9 cellular contexts compared by ENCODE assay signal in the genomic region with DNA sequence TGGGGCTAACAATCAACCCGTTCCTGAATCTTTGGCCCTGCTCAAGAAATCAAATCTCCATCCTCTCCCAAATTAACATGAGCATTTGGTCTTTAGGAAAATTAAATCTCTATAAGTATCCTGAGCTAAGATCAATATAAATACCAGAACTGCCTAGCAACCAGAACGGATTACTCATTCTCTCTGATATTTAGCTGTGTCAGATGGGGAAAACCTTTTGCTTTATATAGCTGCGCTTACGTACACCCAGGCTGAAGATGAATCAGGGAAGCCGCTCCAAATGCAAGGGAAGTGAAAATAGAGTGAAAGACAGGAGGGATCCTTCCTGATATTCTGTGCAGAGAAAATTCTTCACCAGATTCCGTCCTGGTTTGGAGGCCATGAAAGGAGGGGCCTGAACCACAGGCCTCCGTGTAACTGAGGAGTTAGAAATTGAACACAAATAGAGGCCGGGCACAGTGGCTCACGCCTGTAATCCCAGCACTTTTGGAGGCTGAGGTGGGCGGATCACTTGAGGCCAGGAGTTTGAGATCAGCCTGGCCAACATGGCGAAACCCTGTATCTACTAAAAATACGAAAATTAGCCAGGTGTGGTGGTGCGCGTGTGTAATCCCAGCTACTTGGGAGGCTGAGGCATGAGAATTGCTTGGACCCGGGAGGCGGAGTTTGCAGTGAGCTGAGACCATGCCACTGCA. TPM values are rescaled to one million over a fixed set of nuclear protein-coding genes. Genes with fewer than 3 reads are reported as not detected.
DNase-seq lines count a peak whose midpoint lies in the region; ATAC-seq and TF ChIP-seq lines count a peak whose summit lies in the region.
"Had no signal": no experiment of that assay in that cellular context is flagged by ENCODE, and none has a peak within 500 bp of the region (broad histone marks: within the 10 kb centered on the region; RNA-seq: fewer than 3 reads in every experiment).

No MANE protein-coding gene starts in this region.

- TF ChIP-seq CTCF in mammary epithelial cell (conservative IDR thresholded peaks at IDR 0.05 in 1 of 2, IDR thresholded peaks at IDR 0.05 in 1 of 2; ENCODE audit: extremely low read depth in 1 of 2, insufficient read depth in 1 of 2, low read depth in 1 of 2, low read length in 2 of 2) (no peak), breast epithelium (IDR thresholded peaks at IDR 0.05) (no peak), chondrocyte (IDR thresholded peaks at IDR 0.05) (no peak), upper lobe of left lung (IDR thresholded peaks at IDR 0.05) (no peak)

- CTCF ChIA-PET in mammary epithelial cell (lab: Charles Lee; ENCODE audit: low non-redundant PET): no interaction called here

- no peak for TF ChIP-seq EP300 in upper lobe of left lung (IDR thresholded peaks at IDR 0.05)

- no peaks in the 10 kb centered on the region for H4K20me1 ChIP-seq in mammary epithelial cell (ENCODE audit: insufficient read depth, low read length)

- peak overlapping the region; percentile 96 for H3K27ac Mint-ChIP-seq in chondrocyte (ENCODE audit: unreplicated experiment)

- no peak overlapping the region for H3K9ac ChIP-seq in mammary epithelial cell (ENCODE audit: insufficient read depth, low read length)

- H3K4me1 Mint-ChIP-seq in chondrocyte (ENCODE audit: low read depth): peaks cover 45% of the 10 kb centered on the region

- H3K27me3 ChIP-seq in mammary epithelial cell (ENCODE audit: insufficient read depth, low read length) (no peaks in the 10 kb centered on the region), breast epithelium (no peaks in the 10 kb centered on the region), upper lobe of left lung (no peaks in the 10 kb centered on the region)

- H3K36me3 ChIP-seq in mammary epithelial cell (ENCODE audit: insufficient read depth, low read length) (no peaks in the 10 kb centered on the region), breast epithelium (no peaks in the 10 kb centered on the region), mesodermal cell (ENCODE audit: control insufficient read depth, insufficient read depth, low read length) (no peaks in the 10 kb centered on the region), upper lobe of left lung (no peaks in the 10 kb centered on the region)

- H3K79me2 ChIP-seq in mammary epithelial cell (ENCODE audit: insufficient read depth, low read length): no peaks in the 10 kb centered on the region

- no peak overlapping the region for H3K4me2 ChIP-seq in mammary epithelial cell (ENCODE audit: insufficient read depth, low read depth, low read length)

- no peak for TF ChIP-seq POLR2A in breast epithelium (IDR thresholded peaks at IDR 0.05)
- no peak for TF ChIP-seq POLR2A in upper lobe of left lung (IDR thresholded peaks at IDR 0.05)

- H3K4me1 ChIP-seq in mammary epithelial cell (ENCODE audit: insufficient read depth, low read length) (no peaks in the 10 kb centered on the region), breast epithelium (no peaks in the 10 kb centered on the region), mesodermal cell (ENCODE audit: control insufficient read depth, insufficient read depth, low read length, poor library complexity, severe bottlenecking) (peaks cover 21% of the 10 kb centered on the region), upper lobe of left lung (peaks cover 7 to 29% (median 12%) of the 10 kb centered on the region in 4 donors)

- H3K4me3 Mint-ChIP-seq in chondrocyte (ENCODE audit: unreplicated experiment): peak overlapping the region; percentile 14
- H3K4me3 Mint-ChIP-seq: central memory CD8-positive, alpha-beta T cell had no signal

- in situ Hi-C loops in mammary epithelial cell (cut with MboI; ENCODE audit: low sequenced_read_pairs in 2 of 2): loop anchor here (10.0 kb wide), 2 partner anchors 86 to 166 kb away; partner anchors contain the start of genes CASKIN2 (in 1 of the 2) and TSEN54 (in 1 of the 2)

- H3K9me3 Mint-ChIP-seq in chondrocyte (ENCODE audit: low read depth): no peaks in the 10 kb centered on the region
- H3K9me3 Mint-ChIP-seq: central memory CD8-positive, alpha-beta T cell had no signal

- peak in 1 of 2 donors; percentile 62 for ATAC-seq in upper lobe of left lung (ENCODE audit: low FRiP score in 2 of 2)
- no peak for ATAC-seq in GM18511 (IDR thresholded peaks at IDR 0.05; ENCODE audit: unreplicated experiment)

- H3K27ac ChIP-seq in mammary epithelial cell (ENCODE audit: insufficient read depth, low read depth, low read length) (no peak overlapping the region), breast epithelium (no peak overlapping the region), mesodermal cell (ENCODE audit: low read depth, low read length, severe bottlenecking) (peak overlapping the region; percentile 63), upper lobe of left lung (peak overlapping the region; percentile 11 to 72 (median 48))

- DNase-seq in mammary epithelial cell (peak; percentile 60), breast epithelium (ENCODE audit: low spot score in 2 of 2) (no peak), chondrocyte (ENCODE audit: low spot score) (no peak), upper lobe of left lung (no peak), KG1 (lab: John Stamatoyannopoulos, UW) (no peak), NCI-H1048 (lab: John Stamatoyannopoulos, UW) (no peak)

- dilution Hi-C loops in mammary epithelial cell (cut with HindIII; ENCODE audit: low sequenced_read_pairs): no loop called here

- H3K4me3 ChIP-seq in mammary epithelial cell (replicated peaks in 1 of 3; ENCODE audit: insufficient read depth in 1 of 3, low read depth in 2 of 3, low read length in 3 of 3) (no peak overlapping the region), breast epithelium (no peak overlapping the region), mesodermal cell (ENCODE audit: extremely low read depth, insufficient read depth, low read length, poor library complexity, severe bottlenecking) (no peak overlapping the region), upper lobe of left lung (no peak overlapping the region)

- no peaks in the 10 kb centered on the region for H3K27me3 Mint-ChIP-seq in chondrocyte (ENCODE audit: low read depth)

- no peaks in the 10 kb centered on the region for H3K36me3 Mint-ChIP-seq in chondrocyte (ENCODE audit: low read depth)

- no TSS peak for BruUV-seq in mammary epithelial cell (replicated peaks; lab: Mats Ljungman, UMichigan)

- H3K9me3 ChIP-seq in mammary epithelial cell (replicated peaks; ENCODE audit: insufficient read depth, low read length): no peaks in the 10 kb centered on the region
- no peaks in the 10 kb centered on the region for H3K9me3 ChIP-seq in breast epithelium
- peaks cover 5% of the 10 kb centered on the region for H3K9me3 ChIP-seq in mesodermal cell (ENCODE audit: control insufficient read depth, low read length)
- no peaks in the 10 kb centered on the region for H3K9me3 ChIP-seq in upper lobe of left lung

- intact Hi-C loops in mammary epithelial cell (cut with micrococcal nuclease) (loop anchor here (5.0 kb wide), 1 partner anchor 318 kb away; no protein-coding TSS in a partner anchor), breast epithelium (cut with DNase I; ENCODE audit: low total_unique reads) (loop anchor here (10.0 kb wide), 2 partner anchors 96 to 156 kb away; partner anchors contain the start of genes LLGL2 and MYO15B)

- 82% methylated on average over 14 of the region's 16 CpGs for WGBS in mammary epithelial cell (ENCODE audit: low coverage, missing lambda C conversion rate)
- WGBS in mesodermal cell (ENCODE audit: insufficient coverage in 2 of 2), 2 experiments: 92 to 95% methylated on average over 13 to 14 of the region's 16 CpGs
- 63 to 80% methylated on average over 16 of the region's 16 CpGs for WGBS in upper lobe of left lung, 2 donors

- peak overlapping the region; percentile 5 for H2AFZ ChIP-seq in mammary epithelial cell (ENCODE audit: low read depth, low read length)

RNA-seq across cellular contexts. Expression of gene GRB2, which starts 23.4 kb away (rescaled TPM):
- total RNA-seq in mammary epithelial cell: 10 to 100 TPM; 61.5 to 78.6 TPM
- polyA plus RNA-seq in mammary epithelial cell: 49.9 TPM
- 124 TPM for polyA minus RNA-seq in mammary epithelial cell
- total RNA-seq in breast epithelium: 100 to 1,000 TPM in 1 of 3 donors, 10 to 100 TPM in 2; 72.4 to 104 (median 77.1) TPM
- 73.9 to 83.7 TPM (median 79.4 TPM) in 3 replicates for total RNA-seq in chondrocyte
- polyA plus RNA-seq in mesodermal cell (2013, experiment 1 of 2): 61.3 TPM
- 59.9 TPM for polyA plus RNA-seq in mesodermal cell (2013, experiment 2 of 2)
- 100 to 1,000 TPM; 103 to 168 (median 151) TPM for total RNA-seq in upper lobe of left lung

RNA-seq across cellular contexts. Expression of gene TMEM94, which starts 27.5 kb away (rescaled TPM):
- total RNA-seq in mammary epithelial cell (10 to 100 TPM; 23.0 to 42.3 TPM), breast epithelium (10 to 100 TPM; 45.1 to 62.5 (median 51.1) TPM), chondrocyte (45.6 to 52.3 TPM (median 49.5 TPM) in 3 replicates), upper lobe of left lung (100 to 1,000 TPM in 2 of 6 donors, 10 to 100 TPM in 4; 62.3 to 320 (median 90.5) TPM)
- polyA plus RNA-seq in mammary epithelial cell: 30.7 TPM
- 161 TPM for polyA minus RNA-seq in mammary epithelial cell
- polyA plus RNA-seq in mesodermal cell (2013, experiment 1 of 2): 71.3 TPM
- polyA plus RNA-seq in mesodermal cell (2013, experiment 2 of 2): 65.0 TPM

Comparison
In these comparisons a context has a peak if more than half of its experiments do, and no peak if none do; other contexts are left out.
1. H3K27ac ChIP-seq: peak in mesodermal cell (single experiment) and upper lobe of left lung (4 of 4); none in mammary epithelial cell (single experiment) and breast epithelium (0 of 2).